In the genomic region with DNA sequence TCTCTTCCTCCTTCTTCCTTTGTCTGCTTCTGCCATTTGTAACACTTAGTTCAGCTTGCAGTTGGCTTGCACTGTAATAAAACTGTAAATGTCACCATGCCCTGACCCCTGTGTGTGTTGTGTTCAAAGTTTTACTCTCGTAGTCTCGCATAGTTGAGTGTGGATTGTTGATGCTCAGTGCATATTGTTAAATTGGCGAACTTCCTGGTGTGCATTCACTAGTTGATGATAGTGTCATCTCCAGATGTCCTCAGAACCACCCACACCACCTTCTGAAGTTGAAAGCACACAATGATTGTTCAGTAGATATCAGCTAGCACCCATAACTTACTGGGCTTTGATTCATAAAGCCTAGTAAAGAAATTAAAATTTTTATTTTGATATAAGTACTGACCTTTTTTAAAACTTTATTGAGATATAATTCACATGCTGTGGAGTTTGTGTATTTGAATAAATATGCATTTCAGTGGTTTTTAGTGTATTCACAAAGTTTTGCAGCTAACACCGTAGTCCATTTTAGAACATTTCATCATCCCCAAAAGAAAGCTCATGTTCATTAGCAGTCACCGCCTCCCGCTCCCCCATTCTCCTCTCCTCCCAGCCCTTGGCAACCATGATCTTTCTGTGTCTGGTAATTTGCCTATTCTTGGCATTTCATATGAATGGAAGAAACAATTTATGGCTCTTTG, we compare ENCODE assay signal across 10 cellular contexts. TPM values are rescaled to one million over a fixed set of nuclear protein-coding genes. Genes with fewer than 3 reads are reported as not detected.
DNase-seq lines count a peak whose midpoint lies in the region; ATAC-seq and TF ChIP-seq lines count a peak whose summit lies in the region.
"Had no signal": no experiment of that assay in that cellular context is flagged by ENCODE, and none has a peak within 500 bp of the region (broad histone marks: within the 10 kb centered on the region; RNA-seq: fewer than 3 reads in every experiment).

No MANE protein-coding gene starts in this region.

- no peak for TF ChIP-seq POLR2A in uterus (IDR thresholded peaks at IDR 0.05)

- ATAC-seq in Right ventricle myocardium superior (ENCODE audit: poor library complexity) = no peak
- ATAC-seq: Right ventricle myocardium inferior had no signal

- TF ChIP-seq CTCF in cardiac muscle cell (IDR thresholded peaks at IDR 0.05; ENCODE audit: low read depth, low read length) (no peak), uterus (IDR thresholded peaks at IDR 0.05) (no peak)

- H3K36me3 ChIP-seq in cardiac muscle cell (no peaks in the 10 kb centered on the region), uterus (no peaks in the 10 kb centered on the region)

- intact Hi-C loops in Right ventricle myocardium superior (cut with DNase I) = loop anchor here (2.0 to 10.0 kb wide), 2 partner anchors 104 to 210 kb away; no protein-coding TSS in a partner anchor
- intact Hi-C loops in uterus (cut with DNase I; ENCODE audit: low total_unique reads) = loop anchor here (10.0 kb wide), 2 partner anchors 50 to 210 kb away; no protein-coding TSS in a partner anchor

- H3K9me3 ChIP-seq in cardiac muscle cell (ENCODE audit: low read depth) (no peaks in the 10 kb centered on the region), uterus (no peaks in the 10 kb centered on the region)

- no peak for DNase-seq in cardiac muscle cell (ENCODE audit: low read depth in 1 of 2, low spot score in 1 of 2)
- DNase-seq in Right ventricle myocardium superior = no peak
- DNase-seq in OCI-M1 (lab: John Stamatoyannopoulos, UW) = peak; percentile 53
- no peak for DNase-seq in epithelial cell of prostate (ENCODE audit: low read depth, low spot score)
- DNase-seq in uterus = peak in 1 of 2 donors; percentile 42
- no peak for DNase-seq in SIG-M5 (lab: John Stamatoyannopoulos, UW)
- DNase-seq in DMS79 treated with DMSO at 0.1 percent for 48 hours (lab: John Stamatoyannopoulos, UW) = no peak
- no peak for DNase-seq in NCI-H2196 (lab: John Stamatoyannopoulos, UW; ENCODE audit: unreplicated experiment)
- DNase-seq: mammary epithelial cell had no signal

- peaks cover 29% of the 10 kb centered on the region for H3K4me1 ChIP-seq in cardiac muscle cell (ENCODE audit: low read depth)
- peaks cover 4 to 6% of the 10 kb centered on the region in 2 donors for H3K4me1 ChIP-seq in uterus

- H3K27ac ChIP-seq in cardiac muscle cell (peak overlapping the region; percentile 4), epithelial cell of prostate (peak overlapping the region; percentile 44), uterus (peak overlapping the region; percentile 33 to 39)

- H3K4me3 ChIP-seq in cardiac muscle cell = no peak overlapping the region
- H3K4me3 ChIP-seq in uterus = no peak overlapping the region

- H3K27me3 ChIP-seq in cardiac muscle cell (no peaks in the 10 kb centered on the region), uterus (no peaks in the 10 kb centered on the region)

RNA-seq across cellular contexts. Expression of gene USP10, which starts 25.0 kb away (rescaled TPM):
- total RNA-seq in cardiac muscle cell = 77.4 and 91.9 TPM in 2 replicates
- polyA plus RNA-seq in cardiac muscle cell = 100.0 and 139 TPM in 2 replicates
- total RNA-seq in Right ventricle myocardium superior = 70.6 TPM
- 10 to 100 TPM; 12.6 to 83.3 (median 44.2) TPM for total RNA-seq in uterus
